In genomic region chr13:50015263-50015662, GRCh38 we compare ENCODE assay signal across 9 cellular contexts. TPM values are rescaled to one million over a fixed set of nuclear protein-coding genes. Genes with fewer than 3 reads are reported as not detected.
DNase-seq lines count a peak whose midpoint lies in the region; ATAC-seq and TF ChIP-seq lines count a peak whose summit lies in the region.
"Had no signal": no experiment of that assay in that cellular context is flagged by ENCODE, and none has a peak within 500 bp of the region (broad histone marks: within the 10 kb centered on the region; RNA-seq: fewer than 3 reads in every experiment).

TSS of gene KCNRG (plus strand) at chr13:50015444. CDS start at chr13:50015494, 50 bp downstream.

- H2BK20ac ChIP-seq in H9 (ENCODE audit: low read depth, low read length, poor library complexity, severe bottlenecking), result no peak within 1 kb of the TSS

- H3K4me3 Mint-ChIP-seq in H9, result peak within 1 kb of the TSS; percentile 5 to 35; a peak in 3 of 5 replicates
- H3K4me3 Mint-ChIP-seq in activated T-helper 1 cell treated with anti-CD3 and anti-CD28 coated beads, Interleukin-12 subunit alpha, Interleukin-12 subunit beta, Interleukin-2, Interleukin-4 antibody, amounts not matched to agents 30 ng/mL and 10 ng/mL and 1 ng/mL, durations not matched to agents 14 hours and 24 hours and 36 hours, result no peak within 1 kb of the TSS

- in situ Hi-C loops in gastrocnemius medialis (cut with MboI; ENCODE audit: low sequenced_read_pairs in 4 of 4), result no loop called here

- no peaks in the 10 kb centered on the region for H4K20me1 ChIP-seq in H9 (ENCODE audit: control insufficient read depth, insufficient read depth, insufficient read length)

- TF ChIP-seq CTCF in H9 (conservative IDR thresholded peaks at IDR 0.05), result no peak
- TF ChIP-seq CTCF in heart right ventricle (IDR thresholded peaks at IDR 0.05), result no peak
- no peak for TF ChIP-seq CTCF in gastrocnemius medialis (IDR thresholded peaks at IDR 0.05 in 4 of 5, conservative IDR thresholded peaks at IDR 0.05 in 1 of 5)
- TF ChIP-seq CTCF in prostate gland (IDR thresholded peaks at IDR 0.05), result no peak

- H4K5ac ChIP-seq in H9 (ENCODE audit: insufficient read length, low read depth, low read length), result no peak within 1 kb of the TSS

- H3K4me2 ChIP-seq in H9 (ENCODE audit: insufficient read depth, insufficient read length, low read length), result peak within 1 kb of the TSS; percentile 22

- no peak within 1 kb of the TSS for H2BK12ac ChIP-seq in H9 (ENCODE audit: insufficient read length, low read depth, low read length)

- no peak within 1 kb of the TSS for H3K14ac ChIP-seq in H9 (ENCODE audit: insufficient read depth, low read length)

- no peak within 1 kb of the TSS for H2BK5ac ChIP-seq in H9 (ENCODE audit: insufficient read length, low read length)

- H3K9me3 Mint-ChIP-seq in H9, result no peaks in the 10 kb centered on the region
- H3K9me3 Mint-ChIP-seq in activated T-helper 1 cell treated with anti-CD3 and anti-CD28 coated beads, Interleukin-12 subunit alpha, Interleukin-12 subunit beta, Interleukin-2, Interleukin-4 antibody, amounts not matched to agents 30 ng/mL and 10 ng/mL and 1 ng/mL, durations not matched to agents 14 hours and 24 hours and 36 hours, result no peaks in the 10 kb centered on the region

- no peak within 1 kb of the TSS for H4K91ac ChIP-seq in H9 (ENCODE audit: insufficient read length, low read depth, low read length)

- ATAC-seq in heart right ventricle (peak in 4 of 8 donors; percentile 14 to 34 (median 21)), gastrocnemius medialis (no peak), HG02852 (IDR thresholded peaks at IDR 0.05; ENCODE audit: unreplicated experiment) (no peak)
- ATAC-seq: Panc1 had no signal

- H3K56ac ChIP-seq in H9 (ENCODE audit: insufficient read length, low read depth, low read length), result no peak within 1 kb of the TSS

- H3K18ac ChIP-seq in H9 (ENCODE audit: insufficient read length, low read depth, low read length), result peak within 1 kb of the TSS; percentile 8

- no CpG with 5 or more reads among the region's 5 CpGs for WGBS in H9 (ENCODE audit: extremely low coverage, insufficient read length, low lambda C conversion rate)
- WGBS in heart right ventricle, 2 donors, result 18 to 34% methylated on average over 5 of the region's 5 CpGs
- WGBS in prostate gland, result 42% methylated on average over 5 of the region's 5 CpGs

- H3K9ac ChIP-seq in H9 (ENCODE audit: extremely low read depth, insufficient read length, low read length), result no peak within 1 kb of the TSS

- H3K36me3 Mint-ChIP-seq in H9 (ENCODE audit: insufficient read depth in 1 of 3, low read depth in 3 of 3), result peaks cover 31 to 48% (median 41%) of the 10 kb centered on the region in 3 experiments
- peaks cover 60% of the 10 kb centered on the region for H3K36me3 Mint-ChIP-seq in activated T-helper 1 cell treated with anti-CD3 and anti-CD28 coated beads, Interleukin-12 subunit alpha, Interleukin-12 subunit beta, Interleukin-2, Interleukin-4 antibody, amounts not matched to agents 30 ng/mL and 10 ng/mL and 1 ng/mL, durations not matched to agents 14 hours and 24 hours and 36 hours (ENCODE audit: low read depth)

- H3K4me3 ChIP-seq in heart right ventricle, result no peak within 1 kb of the TSS
- H3K4me3 ChIP-seq in gastrocnemius medialis, result no peak within 1 kb of the TSS
- H3K4me3 ChIP-seq in prostate gland, result no peak within 1 kb of the TSS

- H3K27me3 ChIP-seq in H9 (ENCODE audit: insufficient read depth, low read length), result no peaks in the 10 kb centered on the region
- no peaks in the 10 kb centered on the region for H3K27me3 ChIP-seq in heart right ventricle
- no peaks in the 10 kb centered on the region for H3K27me3 ChIP-seq in gastrocnemius medialis
- no peaks in the 10 kb centered on the region for H3K27me3 ChIP-seq in prostate gland (replicated peaks; ENCODE audit: insufficient read depth)

- H3K27ac Mint-ChIP-seq in H9, result peak within 1 kb of the TSS; percentile 45 to 99 (median 91)
- H3K27ac Mint-ChIP-seq in activated T-helper 1 cell treated with anti-CD3 and anti-CD28 coated beads, Interleukin-12 subunit alpha, Interleukin-12 subunit beta, Interleukin-2, Interleukin-4 antibody, amounts not matched to agents 30 ng/mL and 10 ng/mL and 1 ng/mL, durations not matched to agents 14 hours and 24 hours and 36 hours, result peak within 1 kb of the TSS; percentile 50

- no peaks in the 10 kb centered on the region for H3K79me2 ChIP-seq in H9 (ENCODE audit: insufficient read depth, low read length)

- no peak within 1 kb of the TSS for H3K23ac ChIP-seq in H9 (ENCODE audit: insufficient read length, low read depth, low read length)

- no peaks in the 10 kb centered on the region for H3K79me1 ChIP-seq in H9 (ENCODE audit: insufficient read depth, low read depth, low read length, poor library complexity, severe bottlenecking)

- H4K8ac ChIP-seq in H9 (replicated peaks; ENCODE audit: insufficient read length, low read depth, low read length), result no peak within 1 kb of the TSS

- H2BK120ac ChIP-seq in H9 (ENCODE audit: low read depth, low read length, poor library complexity, severe bottlenecking), result no peak within 1 kb of the TSS

- H3K27ac ChIP-seq in H9 (ENCODE audit: insufficient read length, low read depth, low read length) (peak within 1 kb of the TSS; percentile 70), heart right ventricle (peak within 1 kb of the TSS; percentile 9 to 83 (median 62)), gastrocnemius medialis (peak within 1 kb of the TSS in 3 of 4 donors; percentile 22 to 47 (median 31)), prostate gland (peak within 1 kb of the TSS in 1 of 2 donors; percentile 7)

- H3K4me1 Mint-ChIP-seq in H9, result peaks cover 28 to 35% of the 10 kb centered on the region in 2 experiments
- H3K4me1 Mint-ChIP-seq in activated T-helper 1 cell treated with anti-CD3 and anti-CD28 coated beads, Interleukin-12 subunit alpha, Interleukin-12 subunit beta, Interleukin-2, Interleukin-4 antibody, amounts not matched to agents 30 ng/mL and 10 ng/mL and 1 ng/mL, durations not matched to agents 14 hours and 24 hours and 36 hours (ENCODE audit: low read depth), result peaks cover 26% of the 10 kb centered on the region

- H3T11ph ChIP-seq in H9 (ENCODE audit: low read length), result no peak within 1 kb of the TSS

- H2AK5ac ChIP-seq in H9 (ENCODE audit: insufficient read length, low read length), result no peak within 1 kb of the TSS

- H3K4me1 ChIP-seq in H9 (ENCODE audit: insufficient read depth, low read length) (no peaks in the 10 kb centered on the region; the same call in 1 of the 2 replicates), heart right ventricle (peaks cover 0 to 46% (median 34%) of the 10 kb centered on the region in 9 donors), gastrocnemius medialis (peaks cover 33 to 34% of the 10 kb centered on the region in 2 donors), prostate gland (replicated peaks) (no peaks in the 10 kb centered on the region)

- TF ChIP-seq POLR2A in gastrocnemius medialis (IDR thresholded peaks at IDR 0.05) (no peak), prostate gland (IDR thresholded peaks at IDR 0.05) (no peak)

- no peaks in the 10 kb centered on the region for H3K9me3 ChIP-seq in H9 (ENCODE audit: control insufficient read depth, low read depth, low read length)
- H3K9me3 ChIP-seq in heart right ventricle, result no peaks in the 10 kb centered on the region
- no peaks in the 10 kb centered on the region for H3K9me3 ChIP-seq in gastrocnemius medialis
- no peaks in the 10 kb centered on the region for H3K9me3 ChIP-seq in prostate gland

- no peaks in the 10 kb centered on the region for H3K27me3 Mint-ChIP-seq in H9 (ENCODE audit: low read depth)
- no peaks in the 10 kb centered on the region for H3K27me3 Mint-ChIP-seq in activated T-helper 1 cell treated with anti-CD3 and anti-CD28 coated beads, Interleukin-12 subunit alpha, Interleukin-12 subunit beta, Interleukin-2, Interleukin-4 antibody, amounts not matched to agents 30 ng/mL and 10 ng/mL and 1 ng/mL, durations not matched to agents 14 hours and 24 hours and 36 hours (ENCODE audit: insufficient read depth)

- H3K36me3 ChIP-seq in heart right ventricle (peaks cover 0 to 78% (median 15%) of the 10 kb centered on the region in 9 donors), gastrocnemius medialis (peaks cover 0 to 28% of the 10 kb centered on the region in 2 donors), prostate gland (no peaks in the 10 kb centered on the region)

- H3K23me2 ChIP-seq in H9 (ENCODE audit: insufficient read length, low read depth, low read length, poor library complexity, severe bottlenecking), result no peaks in the 10 kb centered on the region

- DNase-seq in H9 (no peak), heart right ventricle (no peak), gastrocnemius medialis (no peak), LoVo (ENCODE audit: low spot score) (no peak), prostate gland (ENCODE audit: low spot score) (no peak)
- DNase-seq in activated T-helper 1 cell treated with anti-CD3 and anti-CD28 coated beads, Interleukin-12 subunit alpha, Interleukin-12 subunit beta, Interleukin-2, Interleukin-4 antibody, amounts not matched to agents 30 ng/mL and 10 ng/mL and 1 ng/mL, durations not matched to agents 14 hours and 24 hours and 36 hours (ENCODE audit: low spot score), result no peak
- no peak for DNase-seq in activated T-cell treated with anti-CD3 and anti-CD28 coated beads, Interleukin-2, amount 50 U/mL, for 1 hour

- intact Hi-C loops in activated T-helper 1 cell treated with anti-CD3 and anti-CD28 coated beads, Interleukin-12 subunit alpha, Interleukin-12 subunit beta, Interleukin-2, Interleukin-4 antibody, amounts not matched to agents 30 ng/mL and 10 ng/mL and 1 ng/mL, durations not matched to agents 14 hours and 24 hours and 36 hours (cut with micrococcal nuclease), result no loop called here
- intact Hi-C loops in heart right ventricle (cut with DNase I), result no loop called here
- intact Hi-C loops in gastrocnemius medialis (cut with DNase I; ENCODE audit: low total_unique reads), result no loop called here
- intact Hi-C loops in prostate gland (cut with DNase I), result no loop called here

- no peak within 1 kb of the TSS for H2AFZ ChIP-seq in H9 (ENCODE audit: low read length)

- H2BK15ac ChIP-seq in H9 (ENCODE audit: low read depth, low read length), result no peak within 1 kb of the TSS

- H3K4ac ChIP-seq in H9 (ENCODE audit: low read depth, low read length), result no peak within 1 kb of the TSS

RNA-seq across cellular contexts. Expression of gene KCNRG, which starts in this region (rescaled TPM):
- total RNA-seq in H9 (2021) (0.64 and 0.74 TPM in 2 replicates), heart right ventricle (under 1 TPM in 6 of 10 donors, not detected in 4; 0.19 to 0.86 (median 0.29) TPM), gastrocnemius medialis (under 1 TPM in 2 of 4 donors, not detected in 2; 0.66 to 0.72 TPM), prostate gland (1 to 10 TPM; 1.0 to 3.9 TPM)
- 0.34 and 0.86 TPM in 2 replicates for total RNA-seq in activated T-helper 1 cell treated with anti-CD3 and anti-CD28 coated beads, Interleukin-12 subunit alpha, Interleukin-12 subunit beta, Interleukin-2, Interleukin-4 antibody, amounts not matched to agents 30 ng/mL and 10 ng/mL and 1 ng/mL, durations not matched to agents 14 hours and 24 hours and 36 hours
- polyA plus RNA-seq in heart right ventricle, result under 1 TPM; 0.19 to 0.22 TPM
